In genomic region chr13:103275079-103275478, GRCh38 we compare ENCODE assay signal across 30 cellular contexts.
"Had no signal": no experiment of that assay in that cellular context is flagged by ENCODE, and none has a peak within 500 bp of the region (broad histone marks: within the 10 kb centered on the region; RNA-seq: fewer than 3 reads in every experiment).

No MANE protein-coding gene starts in this region.

- H3K9ac ChIP-seq: neural progenitor cell, parathyroid adenoma had no signal

- H3K36me3 ChIP-seq: colonic mucosa, gastroesophageal sphincter, heart left ventricle, lower lobe of right lung, neural progenitor cell, right atrium auricular region, stomach, tibial artery, vagina had no signal

- DNase-seq: colonic mucosa; effector CD8-positive, alpha-beta T cell; endodermal cell; foreskin keratinocyte; heart left ventricle; kidney glomerular epithelial cell; left ventricle myocardium superior; lower lobe of right lung; naive B cell; stimulated activated CD4-positive, alpha-beta T cell treated with anti-CD3 and anti-CD28 coated beads, Interleukin-2, amount 100 ng/mL, for 24 hours; stimulated activated CD4-positive, alpha-beta T cell treated with anti-CD3 and anti-CD28 coated beads, Interleukin-4, amount 100 ng/mL, for 24 hours; stimulated activated naive CD4-positive, alpha-beta T cell treated with Interleukin-2 at 50 U/mL for 16 hours; stomach; testis; tibial artery had no signal

- H3K79me2 ChIP-seq: hepatocyte, parathyroid adenoma had no signal

- H3K27me3 ChIP-seq: colonic mucosa, foreskin keratinocyte, gastroesophageal sphincter, heart left ventricle, hepatocyte, neural progenitor cell, right atrium auricular region, stomach, testis, tibial artery, vagina had no signal

- H3K4me3 Mint-ChIP-seq: dendritic cell treated with granulocyte-macrophage colony-stimulating factor and Interleukin-4, amounts not matched to agents 40 ng/mL and 50 ng/mL, for 4 days; endodermal cell; memory B cell; naive B cell; natural killer cell treated with Interleukin-12 subunit alpha and Interleukin-12 subunit beta and Interleukin-15 and Interleukin-18, amount 100 ng/mL, for 72 hours; neural progenitor cell; stimulated activated effector memory CD8-positive, alpha-beta T cell treated with anti-CD3 and anti-CD28 coated beads, Interleukin-12 subunit alpha, Interleukin-12 subunit beta, amount 100 ng/mL, for 72 hours had no signal

- H3K27me3 Mint-ChIP-seq: dendritic cell treated with granulocyte-macrophage colony-stimulating factor and Interleukin-4, amounts not matched to agents 40 ng/mL and 50 ng/mL, for 4 days; memory B cell; naive B cell; natural killer cell treated with Interleukin-12 subunit alpha and Interleukin-12 subunit beta and Interleukin-15 and Interleukin-18, amount 100 ng/mL, for 72 hours had no signal

- H3K36me3 Mint-ChIP-seq: memory B cell; naive B cell; natural killer cell treated with Interleukin-12 subunit alpha and Interleukin-12 subunit beta and Interleukin-15 and Interleukin-18, amount 100 ng/mL, for 72 hours; neural progenitor cell; stimulated activated effector memory CD8-positive, alpha-beta T cell treated with anti-CD3 and anti-CD28 coated beads, Interleukin-12 subunit alpha, Interleukin-12 subunit beta, amount 100 ng/mL, for 72 hours had no signal

- H3K4me1 ChIP-seq: colonic mucosa, gastroesophageal sphincter, heart left ventricle, lower lobe of right lung, neural progenitor cell, parathyroid adenoma, right atrium auricular region, stomach, testis, tibial artery, vagina had no signal

- H2AFZ ChIP-seq: hepatocyte, neural progenitor cell, parathyroid adenoma had no signal

- H3K9me3 Mint-ChIP-seq: stimulated activated effector memory CD8-positive, alpha-beta T cell treated with anti-CD3 and anti-CD28 coated beads, Interleukin-12 subunit alpha, Interleukin-12 subunit beta, amount 100 ng/mL, for 72 hours had no signal

- H3K4me2 ChIP-seq: hepatocyte, neural progenitor cell had no signal

- H3K27ac ChIP-seq: colonic mucosa, epithelial cell of prostate, gastroesophageal sphincter, heart left ventricle, hepatocyte, lower lobe of right lung, neural progenitor cell, parathyroid adenoma, right atrium auricular region, stomach, testis, tibial artery, vagina had no signal

- H3K4me1 Mint-ChIP-seq: memory B cell; naive B cell; stimulated activated effector memory CD8-positive, alpha-beta T cell treated with anti-CD3 and anti-CD28 coated beads, Interleukin-12 subunit alpha, Interleukin-12 subunit beta, amount 100 ng/mL, for 72 hours had no signal

- H3K9me3 ChIP-seq: colonic mucosa, gastroesophageal sphincter, heart left ventricle, lower lobe of right lung, right atrium auricular region, stomach, testis, tibial artery, vagina had no signal

- FAIRE-seq: islet of Langerhans had no signal

- H3K4me3 ChIP-seq: colonic mucosa, gastroesophageal sphincter, heart left ventricle, hepatocyte, lower lobe of right lung, neural progenitor cell, right atrium auricular region, stomach, testis, tibial artery, vagina had no signal

- H3K27ac Mint-ChIP-seq: dendritic cell treated with granulocyte-macrophage colony-stimulating factor and Interleukin-4, amounts not matched to agents 40 ng/mL and 50 ng/mL, for 4 days; endodermal cell; memory B cell; naive B cell; natural killer cell treated with Interleukin-12 subunit alpha and Interleukin-12 subunit beta and Interleukin-15 and Interleukin-18, amount 100 ng/mL, for 72 hours; neural progenitor cell; progenitor cell of endocrine pancreas; stimulated activated effector memory CD8-positive, alpha-beta T cell treated with anti-CD3 and anti-CD28 coated beads, Interleukin-12 subunit alpha, Interleukin-12 subunit beta, amount 100 ng/mL, for 72 hours had no signal

- ATAC-seq: esophagus mucosa; foreskin keratinocyte; gastroesophageal sphincter; heart left ventricle; left ventricle myocardium superior; lower lobe of right lung; natural killer cell treated with Interleukin-12 subunit alpha and Interleukin-12 subunit beta and Interleukin-15 and Interleukin-18, amount 100 ng/mL, for 72 hours; sciatic nerve; stimulated activated effector memory CD8-positive, alpha-beta T cell treated with anti-CD3 and anti-CD28 coated beads, Interleukin-12 subunit alpha, Interleukin-12 subunit beta, amount 100 ng/mL, for 72 hours had no signal
